ENCODE assay signal across 27 cellular contexts in genomic region chr11:45677811-45678515, GRCh38. TPM values are rescaled to one million over a fixed set of nuclear protein-coding genes. Genes with fewer than 3 reads are reported as not detected.
DNase-seq lines count a peak whose midpoint lies in the region; ATAC-seq and TF ChIP-seq lines count a peak whose summit lies in the region.
"Had no signal": no experiment of that assay in that cellular context is flagged by ENCODE, and none has a peak within 500 bp of the region (broad histone marks: within the 10 kb centered on the region; RNA-seq: fewer than 3 reads in every experiment).

No MANE protein-coding gene starts in this region.

- no peak for TF ChIP-seq RAD21 in SK-N-SH (IDR thresholded peaks at IDR 0.05; ENCODE audit: low read length)

- H3K36me3 ChIP-seq in left lung, result no peaks in the 10 kb centered on the region
- no peaks in the 10 kb centered on the region for H3K36me3 ChIP-seq in SK-N-SH (replicated peaks in 1 of 2; ENCODE audit: control insufficient read depth in 1 of 2, insufficient read depth in 2 of 2, low read length in 1 of 2)
- H3K36me3 ChIP-seq: BLaER1 treated with 17β-estradiol and CSF1 and Interleukin-3, amounts not matched to agents 10 nM and 100 nM; HAP-1; MG63 had no signal

- H3K9me3 ChIP-seq in left lung (no peaks in the 10 kb centered on the region), SK-N-SH (no peaks in the 10 kb centered on the region)
- H3K9me3 ChIP-seq: BLaER1 treated with 17β-estradiol and CSF1 and Interleukin-3, amounts not matched to agents 10 nM and 100 nM; HAP-1; MG63 had no signal

- no peak overlapping the region for H2AFZ ChIP-seq in SK-N-SH (ENCODE audit: low read depth)

- TF ChIP-seq CTCF in left lung (IDR thresholded peaks at IDR 0.05) (no peak), SK-N-SH (IDR thresholded peaks at IDR 0.05) (no peak)

- no peaks in the 10 kb centered on the region for H3K9me3 Mint-ChIP-seq in stimulated activated effector memory CD8-positive, alpha-beta T cell treated with anti-CD3 and anti-CD28 coated beads, Interleukin-12 subunit alpha, Interleukin-12 subunit beta, amount 100 ng/mL, for 72 hours
- H3K9me3 Mint-ChIP-seq: CD4-positive, alpha-beta memory T cell; T-helper 1 cell treated with Interleukin-12 subunit alpha and Interleukin-12 subunit beta and Interleukin-4 antibody, amounts not matched to agents 30 μg/mL and 1 μg/mL, for 36 hours had no signal

- no peak overlapping the region for H3K4me2 ChIP-seq in SK-N-SH
- H3K4me2 ChIP-seq: BLaER1 treated with 17β-estradiol and CSF1 and Interleukin-3, amounts not matched to agents 10 nM and 100 nM had no signal

- no peaks in the 10 kb centered on the region for H3F3A ChIP-seq in SK-N-SH (replicated peaks; ENCODE audit: insufficient read depth)

- no peaks in the 10 kb centered on the region for H4K20me1 ChIP-seq in SK-N-SH (ENCODE audit: insufficient read depth)
- H4K20me1 ChIP-seq: BLaER1 treated with 17β-estradiol and CSF1 and Interleukin-3, amounts not matched to agents 10 nM and 100 nM had no signal

- no peak overlapping the region for H3K4me3 Mint-ChIP-seq in stimulated activated effector memory CD8-positive, alpha-beta T cell treated with anti-CD3 and anti-CD28 coated beads, Interleukin-12 subunit alpha, Interleukin-12 subunit beta, amount 100 ng/mL, for 72 hours
- H3K4me3 Mint-ChIP-seq: CD4-positive, alpha-beta memory T cell; T-helper 1 cell treated with Interleukin-12 subunit alpha and Interleukin-12 subunit beta and Interleukin-4 antibody, amounts not matched to agents 30 μg/mL and 1 μg/mL, for 36 hours had no signal

- CTCF ChIA-PET in SK-N-SH (lab: Yijun Ruan, JAX), result interaction anchor here (0.9 to 1.5 kb wide), 4 partner anchors 10 to 94 kb away, joined by 3 to 5 read pairs (median 4); no protein-coding TSS in a partner anchor

- intact Hi-C loops in left lung (cut with DNase I), result no loop called here

- peak; percentile 47 for ATAC-seq in left lung
- ATAC-seq in stimulated activated effector memory CD8-positive, alpha-beta T cell treated with anti-CD3 and anti-CD28 coated beads, Interleukin-12 subunit alpha, Interleukin-12 subunit beta, amount 100 ng/mL, for 72 hours, result peak; percentile 17
- ATAC-seq in GM21447 (IDR thresholded peaks at IDR 0.05; ENCODE audit: unreplicated experiment), result no peak
- ATAC-seq: HepG2, PC-3 had no signal

- H3K27ac ChIP-seq in left lung (no peak overlapping the region), SK-N-SH (ENCODE audit: low read depth in 2 of 2, low read length in 1 of 2) (no peak overlapping the region)
- H3K27ac ChIP-seq: BLaER1 treated with 17β-estradiol and CSF1 and Interleukin-3, amounts not matched to agents 10 nM and 100 nM; HL-60 had no signal

- no peaks in the 10 kb centered on the region for H3K36me3 Mint-ChIP-seq in stimulated activated effector memory CD8-positive, alpha-beta T cell treated with anti-CD3 and anti-CD28 coated beads, Interleukin-12 subunit alpha, Interleukin-12 subunit beta, amount 100 ng/mL, for 72 hours
- H3K36me3 Mint-ChIP-seq: CD4-positive, alpha-beta memory T cell had no signal

- no peaks in the 10 kb centered on the region for H3K79me2 ChIP-seq in SK-N-SH (ENCODE audit: insufficient read depth)

- 47% methylated on average over 7 of the region's 8 CpGs for WGBS in SK-N-SH (ENCODE audit: low lambda C conversion rate)

- TF ChIP-seq EP300 in SK-N-SH (IDR thresholded peaks at IDR 0.05; ENCODE audit: borderline replicate concordance in 1 of 2, low read depth in 1 of 2, low read length in 1 of 2), result no peak

- H3K4me1 ChIP-seq in left lung, result no peaks in the 10 kb centered on the region
- H3K4me1 ChIP-seq in SK-N-SH (ENCODE audit: control insufficient read depth in 1 of 2, insufficient read depth in 2 of 2, low read depth in 1 of 2, low read length in 1 of 2), result peaks cover 0 to 2% of the 10 kb centered on the region in 2 experiments; a peak in 1 of 4 replicates
- H3K4me1 ChIP-seq: BLaER1 treated with 17β-estradiol and CSF1 and Interleukin-3, amounts not matched to agents 10 nM and 100 nM; HAP-1 had no signal

- H3K4me3 ChIP-seq in left lung (no peak overlapping the region), SK-N-SH (ENCODE audit: low read depth in 2 of 2, low read length in 1 of 2) (no peak overlapping the region)
- H3K4me3 ChIP-seq: BLaER1 treated with 17β-estradiol and CSF1 and Interleukin-3, amounts not matched to agents 10 nM and 100 nM; HAP-1; K562; MG63 had no signal

- H3K27me3 ChIP-seq in left lung (no peaks in the 10 kb centered on the region), SK-N-SH (ENCODE audit: insufficient read depth) (peaks cover 6% of the 10 kb centered on the region; the same call in 1 of the 2 replicates)
- H3K27me3 ChIP-seq: BLaER1 treated with 17β-estradiol and CSF1 and Interleukin-3, amounts not matched to agents 10 nM and 100 nM; MG63 had no signal

- H3K27ac Mint-ChIP-seq in stimulated activated effector memory CD8-positive, alpha-beta T cell treated with anti-CD3 and anti-CD28 coated beads, Interleukin-12 subunit alpha, Interleukin-12 subunit beta, amount 100 ng/mL, for 72 hours, result no peak overlapping the region
- H3K27ac Mint-ChIP-seq: T-helper 1 cell treated with Interleukin-12 subunit alpha and Interleukin-12 subunit beta and Interleukin-4 antibody, amounts not matched to agents 30 μg/mL and 1 μg/mL, for 36 hours had no signal

- POLR2A ChIA-PET in SK-N-SH (lab: Yijun Ruan, JAX), result no interaction called here

- no peaks in the 10 kb centered on the region for H3K9me2 ChIP-seq in SK-N-SH

- DNase-seq in NCI-H748 (lab: John Stamatoyannopoulos, UW; ENCODE audit: unreplicated experiment) (peak; percentile 14), NCI-H748 treated with DMSO at 0.1 percent for 48 hours (lab: John Stamatoyannopoulos, UW) (no peak), NCI-H2029 (lab: John Stamatoyannopoulos, UW) (peak; percentile 83), left lung (no peak), SK-N-SH (no peak)
- no peak for DNase-seq in stimulated activated effector memory CD8-positive, alpha-beta T cell treated with anti-CD3 and anti-CD28 coated beads, Interleukin-12 subunit alpha, Interleukin-12 subunit beta, amount 100 ng/mL, for 72 hours (ENCODE audit: low spot score in 2 of 2)
- no peak for DNase-seq in effector CD4-positive, alpha-beta T cell
- DNase-seq: ACHN; CD4-positive, alpha-beta memory T cell; EL; GF-D8; MG63; NCI-H1436; NCI-H2081; NCI-H2171; PC-3; Right ventricle myocardium superior had no signal

- H3K4me1 Mint-ChIP-seq in stimulated activated effector memory CD8-positive, alpha-beta T cell treated with anti-CD3 and anti-CD28 coated beads, Interleukin-12 subunit alpha, Interleukin-12 subunit beta, amount 100 ng/mL, for 72 hours, result no peaks in the 10 kb centered on the region
- H3K4me1 Mint-ChIP-seq: CD4-positive, alpha-beta memory T cell had no signal

- H3K9ac ChIP-seq in SK-N-SH, result no peak overlapping the region
- H3K9ac ChIP-seq: BLaER1 treated with 17β-estradiol and CSF1 and Interleukin-3, amounts not matched to agents 10 nM and 100 nM had no signal

TF ChIP-seq in SK-N-SH, 30 proteins besides CTCF, POLR2A, EP300 and RAD21 (continues in another document):
- TF ChIP-seq FOSL2 (IDR thresholded peaks at IDR 0.05; ENCODE audit: borderline replicate concordance, low read depth) (no peak), IRF3 (IDR thresholded peaks at IDR 0.05; ENCODE audit: low read depth, low read length) (no peak), SIN3A (IDR thresholded peaks at IDR 0.05; ENCODE audit: borderline replicate concordance, low read depth, low read length) (no peak), NRF1 (IDR thresholded peaks at IDR 0.05; ENCODE audit: low read depth, low read length) (no peak), GATA2 (CRISPR knock-in tag; IDR thresholded peaks at IDR 0.05) (no peak), FOXJ3 (CRISPR knock-in tag; IDR thresholded peaks at IDR 0.05) (no peak), POLR2AphosphoS5 (IDR thresholded peaks at IDR 0.05; ENCODE audit: low read depth, low read length) (no peak), PBX3 (IDR thresholded peaks at IDR 0.05) (no peak), FOXM1 (IDR thresholded peaks at IDR 0.05; ENCODE audit: low read depth) (no peak), RCOR1 (IDR thresholded peaks at IDR 0.05; ENCODE audit: low read length) (no peak), MXI1 (IDR thresholded peaks at IDR 0.05; ENCODE audit: low read depth, low read length) (no peak), SMC3 (IDR thresholded peaks at IDR 0.05; ENCODE audit: low read depth, low read length) (no peak), YY1 (IDR thresholded peaks at IDR 0.05; ENCODE audit: low read depth) (no peak)
- TF ChIP-seq, protein P1, sequence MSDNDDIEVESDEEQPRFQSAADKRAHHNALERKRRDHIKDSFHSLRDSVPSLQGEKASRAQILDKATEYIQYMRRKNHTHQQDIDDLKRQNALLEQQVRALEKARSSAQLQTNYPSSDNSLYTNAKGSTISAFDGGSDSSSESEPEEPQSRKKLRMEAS (IDR thresholded peaks at IDR 0.05; ENCODE audit: low read depth), result no peak

RNA-seq across cellular contexts. Expression of gene CHST1, which starts 12.5 kb away (rescaled TPM):
- 1 to 10 TPM; 3.1 to 5.5 TPM for total RNA-seq in left lung
- polyA plus RNA-seq in SK-N-SH (2012; rRNA removed), result 2.7 and 4.9 TPM in 2 replicates
- 1.6 and 2.9 TPM in 2 replicates for polyA plus RNA-seq in SK-N-SH (2012; cell fraction: cytosol; rRNA removed)
- 10.7 and 15.7 TPM in 2 replicates for polyA plus RNA-seq in SK-N-SH (2012; cell fraction: nucleus; rRNA removed)
- total RNA-seq: CD4-positive, alpha-beta memory T cell; HepG2; HT-29; NCI-H460; PC-3; SK-MEL-5 had no signal
- polyA plus RNA-seq: CD4-positive, alpha-beta memory T cell; HepG2 had no signal

Comparison
In these comparisons a context has a peak if more than half of its experiments do, and no peak if none do; other contexts are left out.
1. DNase-seq: peak in NCI-H748 (single experiment) and NCI-H2029 (single experiment); none in NCI-H748 treated with DMSO at 0.1 percent for 48 hours (single experiment), left lung (0 of 2), stimulated activated effector memory CD8-positive, alpha-beta T cell treated with anti-CD3 and anti-CD28 coated beads, Interleukin-12 subunit alpha, Interleukin-12 subunit beta, amount 100 ng/mL, for 72 hours (0 of 2), effector CD4-positive, alpha-beta T cell (single experiment) and SK-N-SH (single experiment).